Comparison of ENCODE assay signal across 13 cellular contexts in genomic region chr2:180938419-180938818, GRCh38. TPM values are rescaled to one million over a fixed set of nuclear protein-coding genes. Genes with fewer than 3 reads are reported as not detected.
DNase-seq lines count a peak whose midpoint lies in the region; ATAC-seq and TF ChIP-seq lines count a peak whose summit lies in the region.
"Had no signal": no experiment of that assay in that cellular context is flagged by ENCODE, and none has a peak within 500 bp of the region (broad histone marks: within the 10 kb centered on the region; RNA-seq: fewer than 3 reads in every experiment).

No MANE protein-coding gene starts in this region.

- H3K9me3 ChIP-seq in left lung = no peaks in the 10 kb centered on the region
- H3K9me3 ChIP-seq: sigmoid colon had no signal

- intact Hi-C loops in left lung (cut with DNase I) = no loop called here
- intact Hi-C loops in left colon (cut with DNase I, micrococcal nuclease) = no loop called here

- no peak overlapping the region for H3K4me3 ChIP-seq in left lung
- H3K4me3 ChIP-seq: sigmoid colon had no signal

- no peak overlapping the region for H3K27ac ChIP-seq in left lung
- H3K27ac ChIP-seq in RWPE1 = no peak overlapping the region
- H3K27ac ChIP-seq: sigmoid colon had no signal

- DNase-seq in HS-5 (ENCODE audit: low read depth) (peak; percentile 5), left lung (no peak), left colon (no peak), RWPE1 (ENCODE audit: low spot score) (no peak)
- no peak for DNase-seq in stimulated activated naive CD8-positive, alpha-beta T cell treated with anti-CD3 and anti-CD28 coated beads, Interleukin-15, Interleukin-2, amounts not matched to agents 100 U/mL and 50 U/mL, for 24 hours
- DNase-seq: anterior cingulate cortex, DMS153, NCI-H2107, Right ventricle myocardium superior, sigmoid colon had no signal

- POLR2A ChIA-PET in RWPE1 (lab: Yijun Ruan, JAX; ENCODE audit: low non-redundant PET) = no interaction called here

- ATAC-seq in GM18520 (IDR thresholded peaks at IDR 0.05; ENCODE audit: unreplicated experiment) = peak; percentile 39
- ATAC-seq in HG02588 (IDR thresholded peaks at IDR 0.05; ENCODE audit: unreplicated experiment) = peak; percentile 55
- peak; percentile 62 for ATAC-seq in left lung
- no peak for ATAC-seq in GM21515 (IDR thresholded peaks at IDR 0.05; ENCODE audit: unreplicated experiment)
- ATAC-seq in stimulated activated naive CD8-positive, alpha-beta T cell treated with anti-CD3 and anti-CD28 coated beads, Interleukin-15, Interleukin-2, amounts not matched to agents 100 U/mL and 50 U/mL, for 24 hours = no peak
- no peak for ATAC-seq in left colon

- no peaks in the 10 kb centered on the region for H3K36me3 ChIP-seq in left lung
- H3K36me3 ChIP-seq: sigmoid colon had no signal

- H3K4me1 ChIP-seq in left lung = no peaks in the 10 kb centered on the region
- H3K4me1 ChIP-seq: sigmoid colon had no signal

- CTCF ChIA-PET in RWPE1 (lab: Yijun Ruan, JAX) = no interaction called here

- TF ChIP-seq CTCF in left lung (IDR thresholded peaks at IDR 0.05) = no peak
- TF ChIP-seq CTCF in RWPE1 (conservative IDR thresholded peaks at IDR 0.05; ENCODE audit: low read depth) = no peak

- no peaks in the 10 kb centered on the region for H3K27me3 ChIP-seq in left lung
- H3K27me3 ChIP-seq: sigmoid colon had no signal

RNA-seq across cellular contexts. Expression of gene UBE2E3, which starts 42.0 kb away (rescaled TPM):
- total RNA-seq in left lung (10 to 100 TPM; 53.7 to 59.1 TPM), left colon (10 to 100 TPM; 54.6 to 62.5 TPM)

Comparison
In these comparisons a context has a peak if more than half of its experiments do, and no peak if none do; other contexts are left out.
1. ATAC-seq: peak in GM18520 (single experiment), HG02588 (single experiment) and left lung (single experiment); none in GM21515 (single experiment), stimulated activated naive CD8-positive, alpha-beta T cell treated with anti-CD3 and anti-CD28 coated beads, Interleukin-15, Interleukin-2, amounts not matched to agents 100 U/mL and 50 U/mL, for 24 hours (single experiment) and left colon (single experiment).